ENCODE assay signal across 19 cellular contexts in the genomic region with DNA sequence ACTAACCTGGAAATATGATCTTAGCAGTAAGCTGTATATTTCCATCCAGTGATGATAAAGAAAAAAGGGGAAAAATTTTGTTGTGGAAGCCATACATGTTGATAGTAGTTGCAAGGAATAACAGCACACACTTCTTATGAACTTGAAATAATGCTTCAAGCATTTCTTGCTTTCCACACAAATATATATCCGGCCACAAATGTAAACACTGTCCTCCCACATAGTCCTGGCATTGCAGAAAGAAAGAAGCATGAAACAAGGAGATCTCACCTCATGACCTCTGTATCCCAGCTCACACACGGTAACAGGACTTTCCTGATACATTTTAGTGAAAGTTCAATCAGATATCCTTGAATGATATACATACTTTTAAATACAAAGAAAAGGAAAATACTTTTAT. TPM values are rescaled to one million over a fixed set of nuclear protein-coding genes. Genes with fewer than 3 reads are reported as not detected.
DNase-seq lines count a peak whose midpoint lies in the region; ATAC-seq, FAIRE-seq and TF ChIP-seq lines count a peak whose summit lies in the region.
"Had no signal": no experiment of that assay in that cellular context is flagged by ENCODE, and none has a peak within 500 bp of the region (broad histone marks: within the 10 kb centered on the region; RNA-seq: fewer than 3 reads in every experiment).

No MANE protein-coding gene starts in this region.

- H3K4me2 ChIP-seq in IMR-90 (ENCODE audit: low read depth, low read length) = peak overlapping the region; percentile 14; the same call in 1 of the 2 replicates
- H3K4me2 ChIP-seq in GM12878 (ENCODE audit: control insufficient read depth, insufficient read depth) = peak overlapping the region; percentile 5; the same call in 1 of the 2 replicates

- H2BK15ac ChIP-seq in IMR-90 (ENCODE audit: low read depth, low read length) = no peak overlapping the region

- in situ Hi-C loops in IMR-90 (cut with MboI; ENCODE audit: low sequenced_read_pairs) (no loop called here), GM12878 (cut with MboI) (loop anchor here (10.0 kb wide), 1 partner anchor 320 kb away; no protein-coding TSS in a partner anchor)

- H3K56ac ChIP-seq in IMR-90 (ENCODE audit: extremely low read depth, insufficient read depth, low read length) = no peak overlapping the region

- H3K9me3 ChIP-seq in IMR-90 (ENCODE audit: control insufficient read depth, insufficient read depth, low read length) (no peaks in the 10 kb centered on the region), GM12878 (replicated peaks; ENCODE audit: control insufficient read depth, insufficient read depth, low read length) (no peaks in the 10 kb centered on the region; the same call in 2 of the 3 replicates)
- H3K9me3 ChIP-seq: BE2C had no signal

- H3K27ac ChIP-seq in IMR-90 (ENCODE audit: insufficient read depth, low read length) (no peak overlapping the region), GM12878 (ENCODE audit: control insufficient read depth, insufficient read depth) (0 out of 2 replicates have a peak overlapping the region, but pooled peaks have one; percentile 7)

- FAIRE-seq in GM12878 (lab: Jason Lieb, UNC) = no peak
- FAIRE-seq: GM12892 had no signal

- H3K4ac ChIP-seq in IMR-90 (ENCODE audit: low read depth, low read length) = no peak overlapping the region

- H3K9me1 ChIP-seq in IMR-90 (ENCODE audit: insufficient read depth, low read length) = no peaks in the 10 kb centered on the region

- TF ChIP-seq CTCF in AG10803 (conservative IDR thresholded peaks at IDR 0.05; ENCODE audit: low read length) = no peak
- TF ChIP-seq CTCF in IMR-90 (conservative IDR thresholded peaks at IDR 0.05; ENCODE audit: low read depth, low read length) = no peak
- no peak for TF ChIP-seq CTCF in GM12878 (IDR thresholded peaks at IDR 0.05 in 2 of 3, conservative IDR thresholded peaks at IDR 0.05 in 1 of 3; ENCODE audit: control insufficient read depth in 2 of 3, extremely low read depth in 1 of 3, insufficient read depth in 1 of 3, low read depth in 3 of 3, low read length in 3 of 3)
- TF ChIP-seq CTCF in foreskin fibroblast (IDR thresholded peaks at IDR 0.05; ENCODE audit: low read depth, low read length) = no peak

- H2AK9ac ChIP-seq in IMR-90 (replicated peaks; ENCODE audit: low read depth, low read length, poor library complexity) = no peak overlapping the region

- H4K8ac ChIP-seq in IMR-90 (ENCODE audit: low read depth in 2 of 2, low read length in 2 of 2) = no peak overlapping the region

- H3K79me1 ChIP-seq in IMR-90 (ENCODE audit: low read depth in 1 of 2, low read length in 2 of 2) = no peaks in the 10 kb centered on the region

- H2AFZ ChIP-seq in IMR-90 (replicated peaks; ENCODE audit: low read length, poor library complexity) (no peak overlapping the region), GM12878 (ENCODE audit: control insufficient read depth, low read depth, low read length) (no peak overlapping the region)

- dilution Hi-C loops in IMR-90 (cut with HindIII; ENCODE audit: low sequenced_read_pairs, unreplicated experiment) = no loop called here

- peaks cover 6% of the 10 kb centered on the region; the same call in 1 of the 2 replicates for H3K27me3 ChIP-seq in IMR-90 (ENCODE audit: control insufficient read depth, insufficient read depth, low read length)
- no peaks in the 10 kb centered on the region for H3K27me3 ChIP-seq in GM12878 (replicated peaks in 1 of 2; ENCODE audit: control insufficient read depth in 2 of 2, insufficient read depth in 2 of 2, low read length in 1 of 2)
- H3K27me3 ChIP-seq: BE2C had no signal

- intact Hi-C loops in IMR-90 (cut with micrococcal nuclease) = no loop called here
- intact Hi-C loops in GM12878 (cut with micrococcal nuclease; ENCODE audit: unreplicated experiment) = no loop called here

- no CpG with 5 or more reads among the region's 2 CpGs for WGBS in IMR-90 (ENCODE audit: extremely low coverage in 2 of 2, insufficient read length in 1 of 2), 2 experiments
- 43% methylated on average over 2 of the region's 2 CpGs for WGBS in GM12878 (ENCODE audit: insufficient coverage, insufficient replicate concordance, low lambda C conversion rate, missing lambda C conversion rate)

- TF ChIP-seq EP300 in GM12878 (IDR thresholded peaks at IDR 0.05; ENCODE audit: borderline replicate concordance in 1 of 2, control insufficient read depth in 1 of 2, low read depth in 2 of 2, low read length in 2 of 2) = no peak

- ATAC-seq in IMR-90 (ENCODE audit: low read depth) = peak; percentile 88
- no peak for ATAC-seq in GM12878
- ATAC-seq in GM18519 (IDR thresholded peaks at IDR 0.05; ENCODE audit: low FRiP score, unreplicated experiment) = no peak

- H3K9ac ChIP-seq in IMR-90 (ENCODE audit: low read depth, low read length) (no peak overlapping the region), GM12878 (ENCODE audit: control insufficient read depth, insufficient read depth, low read length) (no peak overlapping the region)

- no peak overlapping the region for H4K5ac ChIP-seq in IMR-90 (ENCODE audit: low read depth, low read length)

- CTCF ChIA-PET in IMR-90 (lab: Yijun Ruan, JAX) (no interaction called here), GM12878 (lab: Yijun Ruan, JAX) (interaction anchor here (0.8 kb wide), 1 partner anchor 13 kb away, joined by 3 read pairs; no protein-coding TSS in a partner anchor)

- TF ChIP-seq RAD21 in IMR-90 (IDR thresholded peaks at IDR 0.05; ENCODE audit: low read length) (no peak), GM12878 (IDR thresholded peaks at IDR 0.05; ENCODE audit: insufficient read depth, low read depth, low read length) (no peak)

- H3K14ac ChIP-seq in IMR-90 (replicated peaks; ENCODE audit: low read depth, low read length) = no peak overlapping the region

- POLR2A ChIA-PET in IMR-90 (lab: Charles Lee; ENCODE audit: unreplicated experiment) = no interaction called here
- POLR2A ChIA-PET in GM12878 (lab: Charles Lee) = no interaction called here

- H3K79me2 ChIP-seq in GM12878 (ENCODE audit: control insufficient read depth, insufficient read depth, low read length) = no peaks in the 10 kb centered on the region

- RAD21 ChIA-PET in GM12878 (lab: Charles Lee; ENCODE audit: unreplicated experiment) = interaction anchor here (2.1 to 3.3 kb wide), 2 partner anchors 11 to 22 kb away, joined by 8 read pairs; no protein-coding TSS in a partner anchor

- SMC1A ChIA-PET in GM12878 (lab: Charles Lee; ENCODE audit: uncharacterized antibody, unreplicated experiment) = interaction anchor here (1.0 to 5.5 kb wide), 10 partner anchors 11 to 149 kb away, joined by 3 to 61 read pairs (median 4); no protein-coding TSS in a partner anchor

- no peak overlapping the region for H2BK20ac ChIP-seq in IMR-90 (ENCODE audit: low read depth, low read length)

- H2BK120ac ChIP-seq in IMR-90 (ENCODE audit: low read depth, low read length) = no peak overlapping the region

- no peak overlapping the region for H3K23ac ChIP-seq in IMR-90 (ENCODE audit: low read depth, low read length)

- no peak for TF ChIP-seq POLR2A in IMR-90 (IDR thresholded peaks at IDR 0.05; ENCODE audit: low read depth, low read length)
- no peak for TF ChIP-seq POLR2A in GM12878 (IDR thresholded peaks at IDR 0.05; ENCODE audit: low read depth, low read length)

- H4K91ac ChIP-seq in IMR-90 (ENCODE audit: insufficient read depth, low read depth, low read length) = no peak overlapping the region

- H3K18ac ChIP-seq in IMR-90 (ENCODE audit: low read depth, low read length) = no peak overlapping the region

- H4K20me1 ChIP-seq in IMR-90 (ENCODE audit: insufficient read depth, low read length) (no peaks in the 10 kb centered on the region; the same call in 1 of the 2 replicates), GM12878 (ENCODE audit: control insufficient read depth, insufficient read depth) (no peaks in the 10 kb centered on the region)

- H2BK5ac ChIP-seq in IMR-90 (ENCODE audit: low read depth, low read length, poor library complexity, severe bottlenecking) = no peak overlapping the region

- H2AK5ac ChIP-seq in IMR-90 (ENCODE audit: low read depth, low read length) = no peak overlapping the region

- BruUV-seq in IMR-90 (replicated peaks; lab: Mats Ljungman, UMichigan) = no TSS peak
- BruUV-seq in GM12878 (replicated peaks; lab: Mats Ljungman, UMichigan) = no TSS peak

- no peak overlapping the region for H3K4me3 ChIP-seq in AG10803 (ENCODE audit: low read length)
- H3K4me3 ChIP-seq in IMR-90 (ENCODE audit: insufficient read depth, low read depth, low read length) = no peak overlapping the region
- no peak overlapping the region for H3K4me3 ChIP-seq in GM12878
- no peak overlapping the region for H3K4me3 ChIP-seq in foreskin fibroblast (ENCODE audit: low read depth in 1 of 2, low read length in 2 of 2)

- H3K4me1 ChIP-seq in IMR-90 (ENCODE audit: control insufficient read depth, insufficient read depth, low read length) (no peaks in the 10 kb centered on the region), GM12878 (ENCODE audit: control insufficient read depth, insufficient read depth, low read length) (peaks cover 23% of the 10 kb centered on the region)
- H3K4me1 ChIP-seq: BE2C had no signal

- H3K36me3 ChIP-seq in IMR-90 (ENCODE audit: control insufficient read depth, insufficient read depth, low read length) (no peaks in the 10 kb centered on the region), GM12878 (ENCODE audit: control insufficient read depth in 2 of 2, insufficient read depth in 2 of 2, low read length in 1 of 2) (no peaks in the 10 kb centered on the region)
- H3K36me3 ChIP-seq: BE2C had no signal

- DNase-seq in AG10803 (ENCODE audit: low read depth) = peak; percentile 15
- DNase-seq in IMR-90 = peak; percentile 79
- no peak for DNase-seq in GM12878 (ENCODE audit: low read depth, low spot score)
- peak; percentile 17 to 60 for DNase-seq in foreskin fibroblast
- DNase-seq in NCI-H2081 treated with DMSO at 0.1 percent for 48 hours (lab: John Stamatoyannopoulos, UW) = no peak
- DNase-seq in NCI-H2107 treated with DMSO at 0.1 percent for 48 hours (lab: John Stamatoyannopoulos, UW; ENCODE audit: unreplicated experiment) = no peak
- DNase-seq in NOMO-1 treated with dmso at 0.1 percent for 144 hours (lab: John Stamatoyannopoulos, UW; ENCODE audit: unreplicated experiment) = no peak
- DNase-seq: BE2C; Calu3; CD4-positive, alpha-beta memory T cell; DMS79; GDM1; Kasumi-1; NCI-H1417; NCI-H1930; NCI-H2171 treated with DMSO at 0.1 percent for 48 hours; SW 1271 had no signal

RNA-seq across cellular contexts. Expression of gene LLPH, which starts 56.0 kb away (rescaled TPM):
- total RNA-seq in IMR-90 (2012; rRNA removed) = 2.7 and 9.2 TPM in 2 replicates
- polyA plus RNA-seq in IMR-90 (2012; rRNA removed) = 13.0 and 17.0 TPM in 2 replicates
- 0.54 and 0.95 TPM in 2 replicates for polyA plus RNA-seq in IMR-90 (2012; cell fraction: cytosol; rRNA removed)
- polyA plus RNA-seq in IMR-90 (2012; cell fraction: nucleus; rRNA removed; ENCODE audit: low replicate concordance) = 0.14 and 2.2 TPM in 2 replicates
- total RNA-seq in GM12878 (2013; cell fraction: nucleolus; rRNA removed) = 7.6 and 8.9 TPM in 2 replicates
- 15.2 and 18.1 TPM in 2 replicates for total RNA-seq in GM12878 (2014; rRNA removed)
- 55.7 and 60.6 TPM in 2 replicates for total RNA-seq in GM12878 (2014; rRNA removed; fragmentation: Illumina TruSeq; extraction: Trizol)
- 26.5 and 29.3 TPM in 2 replicates for total RNA-seq in GM12878 (2021)
- 24.3 TPM for polyA plus RNA-seq in GM12878 (2011; ENCODE audit: low read depth)
- 24.7 and 47.0 TPM in 2 replicates for polyA plus RNA-seq in GM12878 (2011; rRNA removed)
- polyA plus RNA-seq in GM12878 (2011; cell fraction: cytosol; rRNA removed) = 4.5 and 4.6 TPM in 2 replicates
- polyA plus RNA-seq in GM12878 (2011; cell fraction: nucleus; rRNA removed) = 2.8 and 5.9 TPM in 2 replicates
- 31.6 and 47.3 TPM in 2 replicates for polyA plus RNA-seq in GM12878 (2012)
- polyA plus RNA-seq in GM12878 (2014; fragmentation: Illumina TruSeq; extraction: Trizol) = 80.2 and 102 TPM in 2 replicates
- 100 to 1,000 TPM in 1 of 2 experiments, 10 to 100 TPM in 1; 96.1 to 107 TPM for polyA plus RNA-seq in GM12878 (2014; fragmentation: Nextera tagmentation; extraction: Ambion mirVana)
- polyA plus RNA-seq in GM12878 (2014; rRNA removed) = 27.6 and 31.1 TPM in 2 replicates
- 10 to 100 TPM; 82.5 to 83.4 TPM for polyA plus RNA-seq in GM12878 (2016; fragmentation: Nextera tagmentation; extraction: Ambion mirVana)
- polyA minus RNA-seq in GM12878 (2011; rRNA and poly(A)+ RNA removed) = 1.8 and 2.4 TPM in 2 replicates
- polyA minus RNA-seq in GM12878 (2011; cell fraction: cytosol; rRNA and poly(A)+ RNA removed) = 1.4 and 1.9 TPM in 2 replicates
- 2.9 and 4.2 TPM in 2 replicates for polyA minus RNA-seq in GM12878 (2011; cell fraction: nucleus; rRNA and poly(A)+ RNA removed)

Comparison
In these comparisons a context has a peak if more than half of its experiments do, and no peak if none do; other contexts are left out.
1. DNase-seq: peak in AG10803 (single experiment), IMR-90 (single experiment) and foreskin fibroblast (2 of 2); none in GM12878 (single experiment), NCI-H2081 treated with DMSO at 0.1 percent for 48 hours (single experiment), NCI-H2107 treated with DMSO at 0.1 percent for 48 hours (single experiment) and NOMO-1 treated with dmso at 0.1 percent for 144 hours (single experiment).